11 cellular contexts compared by ENCODE assay signal in genomic region chr12:116693259-116694227, GRCh38. TPM values are rescaled to one million over a fixed set of nuclear protein-coding genes. Genes with fewer than 3 reads are reported as not detected.
DNase-seq lines count a peak whose midpoint lies in the region; ATAC-seq, FAIRE-seq and TF ChIP-seq lines count a peak whose summit lies in the region.
"Had no signal": no experiment of that assay in that cellular context is flagged by ENCODE, and none has a peak within 500 bp of the region (broad histone marks: within the 10 kb centered on the region; RNA-seq: fewer than 3 reads in every experiment).

No MANE protein-coding gene starts in this region.

- ATAC-seq in Right ventricle myocardium inferior = peak; percentile 25
- peak; percentile 26 for ATAC-seq in left lung
- ATAC-seq in HG02623 (IDR thresholded peaks at IDR 0.05; ENCODE audit: unreplicated experiment) = no peak
- ATAC-seq in GM18511 (IDR thresholded peaks at IDR 0.05; ENCODE audit: unreplicated experiment) = no peak
- no peak for ATAC-seq in effector memory CD8-positive, alpha-beta T cell (replicated peaks)

- no peak overlapping the region for H3K4me3 Mint-ChIP-seq in astrocyte (ENCODE audit: unreplicated experiment)
- peak overlapping the region in 1 of 2 donors; percentile 24 for H3K4me3 Mint-ChIP-seq in effector memory CD8-positive, alpha-beta T cell
- H3K4me3 Mint-ChIP-seq: activated naive CD8-positive, alpha-beta T cell treated with anti-CD3 and anti-CD28 coated beads, Interleukin-2, amount 10 ng/mL, durations not matched to agents 7 days and 5 days; stimulated activated naive CD8-positive, alpha-beta T cell treated with anti-CD3 and anti-CD28 coated beads, Interleukin-15, Interleukin-2, amounts not matched to agents 100 ng/mL and 50 ng/mL, for 24 hours had no signal

- DNase-seq in Right ventricle myocardium inferior (ENCODE audit: missing footprints) (peak; percentile 50), cardiac septum (ENCODE audit: low spot score) (no peak), astrocyte (ENCODE audit: low read depth) (no peak), left lung (no peak)
- DNase-seq in activated CD4-positive, alpha-beta T cell treated with anti-CD3 and anti-CD28 coated beads, Interleukin-2, amount 50 U/mL, for 48 hours = no peak
- DNase-seq in effector memory CD8-positive, alpha-beta T cell = no peak
- DNase-seq: activated naive CD8-positive, alpha-beta T cell treated with anti-CD3 and anti-CD28 coated beads, Interleukin-2, amount 10 ng/mL, durations not matched to agents 7 days and 5 days; PC-9 had no signal

- H3K36me3 ChIP-seq in astrocyte (ENCODE audit: insufficient read depth, low read length) = no peaks in the 10 kb centered on the region
- H3K36me3 ChIP-seq in left lung = no peaks in the 10 kb centered on the region

- H3K4me1 ChIP-seq in astrocyte (ENCODE audit: insufficient read depth, low read length) (peaks cover 4% of the 10 kb centered on the region), left lung (peaks cover 12 to 17% of the 10 kb centered on the region in 2 donors)

- peak overlapping the region; percentile 80 for H3K4me2 ChIP-seq in astrocyte (ENCODE audit: low read length)
- H3K4me2 ChIP-seq: PC-9 had no signal

- peaks cover 56% of the 10 kb centered on the region for H3K27me3 Mint-ChIP-seq in astrocyte (ENCODE audit: low read depth, unreplicated experiment)
- H3K27me3 Mint-ChIP-seq in effector memory CD8-positive, alpha-beta T cell = peaks cover 48 to 68% of the 10 kb centered on the region in 2 donors

- H3K79me2 ChIP-seq in astrocyte (ENCODE audit: insufficient read depth, low read length) = no peaks in the 10 kb centered on the region

- no peaks in the 10 kb centered on the region for H3K9me3 ChIP-seq in astrocyte (ENCODE audit: insufficient read depth, low read depth, low read length)
- H3K9me3 ChIP-seq in left lung = no peaks in the 10 kb centered on the region

- H3K4me3 ChIP-seq in astrocyte (ENCODE audit: insufficient read depth, low read depth, low read length) (peak overlapping the region; percentile 35), left lung (peak overlapping the region; percentile 7 to 16)
- H3K4me3 ChIP-seq: PC-9 had no signal

- no peak for FAIRE-seq in astrocyte (lab: Jason Lieb, UNC)

- TF ChIP-seq CTCF in astrocyte (IDR thresholded peaks at IDR 0.05; ENCODE audit: insufficient read depth, low read depth, low read length) = no peak
- TF ChIP-seq CTCF in left lung (IDR thresholded peaks at IDR 0.05) = no peak

- H3K27ac ChIP-seq in astrocyte (ENCODE audit: low read depth, low read length) (no peak overlapping the region), left lung (no peak overlapping the region)
- H3K27ac ChIP-seq: PC-9 had no signal

- no peaks in the 10 kb centered on the region for H3K9me3 Mint-ChIP-seq in astrocyte (ENCODE audit: unreplicated experiment)
- H3K9me3 Mint-ChIP-seq in effector memory CD8-positive, alpha-beta T cell = no peaks in the 10 kb centered on the region
- H3K9me3 Mint-ChIP-seq: activated naive CD8-positive, alpha-beta T cell treated with anti-CD3 and anti-CD28 coated beads, Interleukin-2, amount 10 ng/mL, durations not matched to agents 7 days and 5 days; stimulated activated naive CD8-positive, alpha-beta T cell treated with anti-CD3 and anti-CD28 coated beads, Interleukin-15, Interleukin-2, amounts not matched to agents 100 ng/mL and 50 ng/mL, for 24 hours had no signal

- intact Hi-C loops in Right ventricle myocardium inferior (cut with DNase I) (loop anchor here (10.0 kb wide), 2 partner anchors 239 to 429 kb away; no protein-coding TSS in a partner anchor), cardiac septum (cut with DNase I) (loop anchor here (10.0 kb wide), 2 partner anchors 89 to 409 kb away; no protein-coding TSS in a partner anchor), left lung (cut with DNase I) (no loop called here)

- H3K36me3 Mint-ChIP-seq in astrocyte (ENCODE audit: low read depth, unreplicated experiment) = no peaks in the 10 kb centered on the region
- no peaks in the 10 kb centered on the region for H3K36me3 Mint-ChIP-seq in effector memory CD8-positive, alpha-beta T cell (ENCODE audit: insufficient read depth)
- H3K36me3 Mint-ChIP-seq: activated naive CD8-positive, alpha-beta T cell treated with anti-CD3 and anti-CD28 coated beads, Interleukin-2, amount 10 ng/mL, durations not matched to agents 7 days and 5 days had no signal

- H2AFZ ChIP-seq in astrocyte (ENCODE audit: low read depth, low read length) = peak overlapping the region; percentile 13
- H2AFZ ChIP-seq: PC-9 had no signal

- H3K27me3 ChIP-seq in astrocyte (ENCODE audit: insufficient read depth, low read length) (peaks cover 56% of the 10 kb centered on the region), left lung (peaks cover 9 to 17% of the 10 kb centered on the region in 2 donors)

- H3K4me1 Mint-ChIP-seq in astrocyte (ENCODE audit: low read depth, unreplicated experiment) = peaks cover 3% of the 10 kb centered on the region
- no peaks in the 10 kb centered on the region for H3K4me1 Mint-ChIP-seq in effector memory CD8-positive, alpha-beta T cell (ENCODE audit: low read depth in 2 of 2)

- H4K20me1 ChIP-seq in astrocyte (ENCODE audit: insufficient read depth, low read length) = no peaks in the 10 kb centered on the region

- H3K9ac ChIP-seq in astrocyte (ENCODE audit: low read length) = peak overlapping the region; percentile 9

- H3K27ac Mint-ChIP-seq in astrocyte (ENCODE audit: unreplicated experiment) = no peak overlapping the region
- no peak overlapping the region for H3K27ac Mint-ChIP-seq in effector memory CD8-positive, alpha-beta T cell
- H3K27ac Mint-ChIP-seq: activated naive CD8-positive, alpha-beta T cell treated with anti-CD3 and anti-CD28 coated beads, Interleukin-2, amount 10 ng/mL, durations not matched to agents 7 days and 5 days; stimulated activated naive CD8-positive, alpha-beta T cell treated with anti-CD3 and anti-CD28 coated beads, Interleukin-15, Interleukin-2, amounts not matched to agents 100 ng/mL and 50 ng/mL, for 24 hours had no signal

RNA-seq across cellular contexts. Expression of gene SPRING1, which starts 44.3 kb away (rescaled TPM):
- total RNA-seq in Right ventricle myocardium inferior (9.4 TPM), cardiac septum (10.5 TPM), astrocyte (50.0 and 54.2 TPM in 2 replicates), left lung (10 to 100 TPM; 70.1 to 90.5 TPM)

RNA-seq across cellular contexts. Expression of gene RNFT2, which starts 44.6 kb away (rescaled TPM):
- total RNA-seq in Right ventricle myocardium inferior = 1.0 TPM
- 0.78 TPM for total RNA-seq in cardiac septum
- 5.5 and 8.9 TPM in 2 replicates for total RNA-seq in astrocyte
- 1 to 10 TPM; 5.3 to 5.5 TPM for total RNA-seq in left lung

Comparison
In these comparisons a context has a peak if more than half of its experiments do, and no peak if none do; other contexts are left out.
1. ATAC-seq: peak in Right ventricle myocardium inferior (single experiment) and left lung (single experiment); none in HG02623 (single experiment), GM18511 (single experiment) and effector memory CD8-positive, alpha-beta T cell (single experiment).
2. intact Hi-C loops: an anchor here in Right ventricle myocardium inferior (10.0 kb wide) and cardiac septum (10.0 kb wide); none called in left lung.